11 cellular contexts compared by ENCODE assay signal in genomic region chr16:23999663-24000062, GRCh38.
DNase-seq lines count a peak whose midpoint lies in the region; ATAC-seq and TF ChIP-seq lines count a peak whose summit lies in the region.
"Had no signal": no experiment of that assay in that cellular context is flagged by ENCODE, and none has a peak within 500 bp of the region (broad histone marks: within the 10 kb centered on the region; RNA-seq: fewer than 3 reads in every experiment).

No MANE protein-coding gene starts in this region.

- ATAC-seq in CD4-positive, alpha-beta T cell (ENCODE audit: poor library complexity): no peak
- ATAC-seq in GM19023 (IDR thresholded peaks at IDR 0.05; ENCODE audit: unreplicated experiment) (peak; percentile 83), HG03460 (IDR thresholded peaks at IDR 0.05; ENCODE audit: unreplicated experiment) (peak; percentile 61), GM19455 (IDR thresholded peaks at IDR 0.05; ENCODE audit: unreplicated experiment) (no peak)
- peak; percentile 73 to 94 for ATAC-seq in natural killer cell treated with Interleukin-12 subunit alpha and Interleukin-12 subunit beta and Interleukin-15 and Interleukin-18, amount 100 ng/mL, for 72 hours
- ATAC-seq: heart left ventricle had no signal

- peaks cover 27% of the 10 kb centered on the region for H3K4me1 Mint-ChIP-seq in CD4-positive, alpha-beta T cell (ENCODE audit: low read depth)
- peaks cover 14 to 29% of the 10 kb centered on the region in 2 donors for H3K4me1 Mint-ChIP-seq in natural killer cell treated with Interleukin-12 subunit alpha and Interleukin-12 subunit beta and Interleukin-15 and Interleukin-18, amount 100 ng/mL, for 72 hours (ENCODE audit: low read depth in 2 of 2)

- no peak for TF ChIP-seq CTCF in CD4-positive, alpha-beta T cell (IDR thresholded peaks at IDR 0.05)

- H3K9me3 Mint-ChIP-seq in CD4-positive, alpha-beta T cell: no peaks in the 10 kb centered on the region
- H3K9me3 Mint-ChIP-seq in natural killer cell treated with Interleukin-12 subunit alpha and Interleukin-12 subunit beta and Interleukin-15 and Interleukin-18, amount 100 ng/mL, for 72 hours: no peaks in the 10 kb centered on the region
- H3K9me3 Mint-ChIP-seq: activated naive CD4-positive, alpha-beta T cell treated with anti-CD3 and anti-CD28 coated beads, Interleukin-2, amount 50 U/mL, for 24 hours had no signal

- intact Hi-C loops in CD4-positive, alpha-beta T cell (cut with DNase I, micrococcal nuclease): loop anchor here in 1 of 2 experiments (10.0 kb wide), 1 partner anchor 45 kb away; no protein-coding TSS in a partner anchor

- POLR2A ChIA-PET in CD4-positive, alpha-beta T cell (lab: Charles Lee): interaction anchor here (0.9 kb wide), 1 partner anchor 119 kb away, joined by 3 read pairs; no protein-coding TSS in a partner anchor

- no peak for DNase-seq in CD4-positive, alpha-beta T cell
- DNase-seq in natural killer cell treated with Interleukin-12 subunit alpha and Interleukin-12 subunit beta and Interleukin-15 and Interleukin-18, amount 100 ng/mL, for 72 hours (ENCODE audit: low spot score): no peak
- DNase-seq in NCI-H2196 (lab: John Stamatoyannopoulos, UW; ENCODE audit: unreplicated experiment): no peak
- DNase-seq in iPS-NIHi7 (ENCODE audit: extremely low spot score): no peak
- no peak for DNase-seq in UCSD-AML1 (lab: John Stamatoyannopoulos, UW; ENCODE audit: unreplicated experiment)
- DNase-seq: heart left ventricle, NCI-H774 had no signal

- H3K4me3 Mint-ChIP-seq in CD4-positive, alpha-beta T cell: no peak overlapping the region
- peak overlapping the region; percentile 17 for H3K4me3 Mint-ChIP-seq in natural killer cell treated with Interleukin-12 subunit alpha and Interleukin-12 subunit beta and Interleukin-15 and Interleukin-18, amount 100 ng/mL, for 72 hours
- H3K4me3 Mint-ChIP-seq: activated naive CD4-positive, alpha-beta T cell treated with anti-CD3 and anti-CD28 coated beads, Interleukin-2, amount 50 U/mL, for 24 hours had no signal

- no peaks in the 10 kb centered on the region for H3K27me3 Mint-ChIP-seq in CD4-positive, alpha-beta T cell
- H3K27me3 Mint-ChIP-seq in natural killer cell treated with Interleukin-12 subunit alpha and Interleukin-12 subunit beta and Interleukin-15 and Interleukin-18, amount 100 ng/mL, for 72 hours: no peaks in the 10 kb centered on the region
- H3K27me3 Mint-ChIP-seq: activated naive CD4-positive, alpha-beta T cell treated with anti-CD3 and anti-CD28 coated beads, Interleukin-2, amount 50 U/mL, for 24 hours had no signal

- H3K27ac ChIP-seq in CD4-positive, alpha-beta T cell (ENCODE audit: low read depth, low read length): no peak overlapping the region
- H3K27ac ChIP-seq: heart left ventricle had no signal

- CTCF ChIA-PET in CD4-positive, alpha-beta T cell (lab: Charles Lee): interaction anchor here (1.3 kb wide), 1 partner anchor 11 kb away, joined by 3 read pairs; no protein-coding TSS in a partner anchor

- H3K9me3 ChIP-seq in CD4-positive, alpha-beta T cell (ENCODE audit: control insufficient read depth, low read length): no peaks in the 10 kb centered on the region
- H3K9me3 ChIP-seq: heart left ventricle had no signal

- H3K36me3 Mint-ChIP-seq in CD4-positive, alpha-beta T cell (ENCODE audit: low read depth): peaks cover 13% of the 10 kb centered on the region
- H3K36me3 Mint-ChIP-seq in natural killer cell treated with Interleukin-12 subunit alpha and Interleukin-12 subunit beta and Interleukin-15 and Interleukin-18, amount 100 ng/mL, for 72 hours: peaks cover 4% of the 10 kb centered on the region

- H3K27me3 ChIP-seq in CD4-positive, alpha-beta T cell (ENCODE audit: control insufficient read depth, insufficient read depth, low read length): no peaks in the 10 kb centered on the region

- H3K27ac Mint-ChIP-seq in CD4-positive, alpha-beta T cell: peak overlapping the region; percentile 17
- H3K27ac Mint-ChIP-seq in natural killer cell treated with Interleukin-12 subunit alpha and Interleukin-12 subunit beta and Interleukin-15 and Interleukin-18, amount 100 ng/mL, for 72 hours: peak overlapping the region; percentile 25 to 43
- H3K27ac Mint-ChIP-seq: activated naive CD4-positive, alpha-beta T cell treated with anti-CD3 and anti-CD28 coated beads, Interleukin-2, amount 50 U/mL, for 24 hours had no signal

Comparison
In these comparisons a context has a peak if more than half of its experiments do, and no peak if none do; other contexts are left out.
1. ATAC-seq: peak in GM19023 (single experiment), HG03460 (single experiment) and natural killer cell treated with Interleukin-12 subunit alpha and Interleukin-12 subunit beta and Interleukin-15 and Interleukin-18, amount 100 ng/mL, for 72 hours (2 of 2); none in CD4-positive, alpha-beta T cell (single experiment) and GM19455 (single experiment).